ENCODE assay signal across 13 cellular contexts in the genomic region with DNA sequence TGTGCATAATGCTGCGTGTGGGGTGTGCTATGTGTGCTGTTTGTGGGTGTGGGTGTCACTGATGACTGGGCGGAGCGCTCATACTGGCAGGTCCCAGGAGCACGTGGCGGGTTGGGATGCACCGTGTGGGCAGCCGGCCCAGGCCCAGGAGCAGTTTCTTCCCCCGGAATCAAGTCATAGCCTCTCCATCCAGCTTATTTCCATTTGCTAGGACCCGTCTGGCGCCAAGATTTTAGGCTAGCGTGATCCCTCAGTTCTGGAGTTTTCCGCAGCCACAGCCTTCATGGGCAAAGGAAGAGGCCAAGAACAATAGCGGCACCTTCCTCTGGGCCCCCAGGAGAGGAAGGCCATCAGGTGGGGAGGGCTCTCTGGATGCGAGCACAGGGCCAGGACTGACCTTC.
"Had no signal": no experiment of that assay in that cellular context is flagged by ENCODE, and none has a peak within 500 bp of the region (broad histone marks: within the 10 kb centered on the region; RNA-seq: fewer than 3 reads in every experiment).

No MANE protein-coding gene starts in this region.

- DNase-seq: activated CD4-positive, alpha-beta T cell treated with anti-CD3 and anti-CD28 coated beads, Interleukin-2, amount 50 U/mL, for 1 hour; activated naive CD4-positive, alpha-beta T cell treated with anti-CD3 and anti-CD28 coated beads, Interleukin-2, amount 10 ng/mL, durations not matched to agents 7 days and 5 days; glutamatergic neuron; midbrain; retina; stimulated activated naive CD8-positive, alpha-beta T cell treated with anti-CD3 and anti-CD28 coated beads, Interleukin-15, Interleukin-2, amounts not matched to agents 100 U/mL and 50 U/mL, for 24 hours had no signal

- H3K27me3 Mint-ChIP-seq: type B pancreatic cell had no signal

- H3K9me3 Mint-ChIP-seq: activated T-helper 17 cell treated with anti-CD3 and anti-CD28 coated beads, Interleukin-2, amount 50 U/mL, for 72 hours; type B pancreatic cell had no signal

- H3K4me3 Mint-ChIP-seq: activated naive CD4-positive, alpha-beta T cell treated with anti-CD3 and anti-CD28 coated beads, Interleukin-2, amount 10 ng/mL, durations not matched to agents 7 days and 5 days; activated T-helper 17 cell treated with anti-CD3 and anti-CD28 coated beads, Interleukin-2, amount 50 U/mL, for 72 hours; type B pancreatic cell had no signal

- H3K4me1 Mint-ChIP-seq: activated naive CD4-positive, alpha-beta T cell treated with anti-CD3 and anti-CD28 coated beads, Interleukin-2, amount 10 ng/mL, durations not matched to agents 7 days and 5 days; activated T-helper 17 cell treated with anti-CD3 and anti-CD28 coated beads, Interleukin-2, amount 50 U/mL, for 72 hours had no signal

- H3K27me3 ChIP-seq: esophagus muscularis mucosa, suprapubic skin had no signal

- H3K27ac ChIP-seq: SK-N-MC, suprapubic skin had no signal

- H3K4me3 ChIP-seq: esophagus muscularis mucosa, lung, SK-N-MC, suprapubic skin had no signal

- H3K36me3 Mint-ChIP-seq: activated naive CD4-positive, alpha-beta T cell treated with anti-CD3 and anti-CD28 coated beads, Interleukin-2, amount 10 ng/mL, durations not matched to agents 7 days and 5 days; type B pancreatic cell had no signal

- ATAC-seq: activated T-helper 17 cell treated with anti-CD3 and anti-CD28 coated beads, Interleukin-2, amount 50 U/mL, for 72 hours; stimulated activated naive CD8-positive, alpha-beta T cell treated with anti-CD3 and anti-CD28 coated beads, Interleukin-15, Interleukin-2, amounts not matched to agents 100 U/mL and 50 U/mL, for 24 hours had no signal

- H3K36me3 ChIP-seq: esophagus muscularis mucosa, suprapubic skin had no signal

- H3K4me1 ChIP-seq: parathyroid adenoma had no signal

- H3K9me3 ChIP-seq: esophagus muscularis mucosa, suprapubic skin had no signal
